In genomic region chr10:104351067-104351681, GRCh38 we compare ENCODE assay signal across 1 cellular context.
TF ChIP-seq lines count a peak whose summit lies in the region.

No MANE protein-coding gene starts in this region.

TF ChIP-seq in IMR-90, 13 proteins besides CTCF, POLR2A, EP300 and RAD21 (continued from another document):
- no peak for TF ChIP-seq ELK1 (IDR thresholded peaks at IDR 0.05; ENCODE audit: borderline replicate concordance, low read depth, low read length)
- 0 out of 2 replicates have a peak, but pooled peaks have one; percentile 4 for TF ChIP-seq CEBPB (IDR thresholded peaks at IDR 0.05; ENCODE audit: low read depth, low read length)
